1 cellular context compared by ENCODE assay signal in genomic region chr12:79643821-79644220, GRCh38.
TF ChIP-seq lines count a peak whose summit lies in the region.

No MANE protein-coding gene starts in this region.

TF ChIP-seq in HepG2, 621 proteins besides CTCF, POLR2A, EP300 and RAD21 (continued from another document and continues in another):
- TF ChIP-seq, protein P1, sequence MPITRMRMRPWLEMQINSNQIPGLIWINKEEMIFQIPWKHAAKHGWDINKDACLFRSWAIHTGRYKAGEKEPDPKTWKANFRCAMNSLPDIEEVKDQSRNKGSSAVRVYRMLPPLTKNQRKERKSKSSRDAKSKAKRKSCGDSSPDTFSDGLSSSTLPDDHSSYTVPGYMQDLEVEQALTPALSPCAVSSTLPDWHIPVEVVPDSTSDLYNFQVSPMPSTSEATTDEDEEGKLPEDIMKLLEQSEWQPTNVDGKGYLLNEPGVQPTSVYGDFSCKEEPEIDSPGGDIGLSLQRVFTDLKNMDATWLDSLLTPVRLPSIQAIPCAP (CRISPR knock-in tag; IDR thresholded peaks at IDR 0.05; ENCODE audit: low read depth) = no peak
- no peak for TF ChIP-seq NPAS2 (CRISPR knock-in tag; IDR thresholded peaks at IDR 0.05; ENCODE audit: borderline replicate concordance)
- TF ChIP-seq ZFP62 (CRISPR knock-in tag; IDR thresholded peaks at IDR 0.05) = no peak
- no peak for TF ChIP-seq ZHX1 (CRISPR knock-in tag; IDR thresholded peaks at IDR 0.05; ENCODE audit: low read depth)
- no peak for TF ChIP-seq ATF7 (IDR thresholded peaks at IDR 0.05)
- no peak for TF ChIP-seq ATF7 (CRISPR knock-in tag; IDR thresholded peaks at IDR 0.05)
- peak; percentile 99 for TF ChIP-seq ARID3A (IDR thresholded peaks at IDR 0.05; ENCODE audit: low read depth, low read length)
- TF ChIP-seq AHDC1 (CRISPR knock-in tag; IDR thresholded peaks at IDR 0.05; ENCODE audit: borderline replicate concordance) = peak; percentile 68; the same call in 1 of the 2 replicates
- TF ChIP-seq, protein P2, sequence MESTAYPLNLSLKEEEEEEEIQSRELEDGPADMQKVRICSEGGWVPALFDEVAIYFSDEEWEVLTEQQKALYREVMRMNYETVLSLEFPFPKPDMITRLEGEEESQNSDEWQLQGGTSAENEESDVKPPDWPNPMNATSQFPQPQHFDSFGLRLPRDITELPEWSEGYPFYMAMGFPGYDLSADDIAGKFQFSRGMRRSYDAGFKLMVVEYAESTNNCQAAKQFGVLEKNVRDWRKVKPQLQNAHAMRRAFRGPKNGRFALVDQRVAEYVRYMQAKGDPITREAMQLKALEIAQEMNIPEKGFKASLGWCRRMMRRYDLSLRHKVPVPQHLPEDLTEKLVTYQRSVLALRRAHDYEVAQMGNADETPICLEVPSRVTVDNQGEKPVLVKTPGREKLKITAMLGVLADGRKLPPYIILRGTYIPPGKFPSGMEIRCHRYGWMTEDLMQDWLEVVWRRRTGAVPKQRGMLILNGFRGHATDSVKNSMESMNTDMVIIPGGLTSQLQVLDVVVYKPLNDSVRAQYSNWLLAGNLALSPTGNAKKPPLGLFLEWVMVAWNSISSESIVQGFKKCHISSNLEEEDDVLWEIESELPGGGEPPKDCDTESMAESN (CRISPR knock-in tag; conservative IDR thresholded peaks at IDR 0.05) = no peak
- no peak for TF ChIP-seq MTA1 (CRISPR knock-in tag; IDR thresholded peaks at IDR 0.05; ENCODE audit: borderline replicate concordance)
- TF ChIP-seq TEAD3 (CRISPR knock-in tag; optimal IDR thresholded peaks at IDR 0.05; ENCODE audit: borderline replicate concordance) = no peak
- TF ChIP-seq JARID2 (CRISPR knock-in tag; IDR thresholded peaks at IDR 0.05; ENCODE audit: insufficient replicate concordance) = no peak
- TF ChIP-seq MAF1 (CRISPR knock-in tag; IDR thresholded peaks at IDR 0.05; ENCODE audit: borderline replicate concordance) = no peak
- TF ChIP-seq, protein P3, sequence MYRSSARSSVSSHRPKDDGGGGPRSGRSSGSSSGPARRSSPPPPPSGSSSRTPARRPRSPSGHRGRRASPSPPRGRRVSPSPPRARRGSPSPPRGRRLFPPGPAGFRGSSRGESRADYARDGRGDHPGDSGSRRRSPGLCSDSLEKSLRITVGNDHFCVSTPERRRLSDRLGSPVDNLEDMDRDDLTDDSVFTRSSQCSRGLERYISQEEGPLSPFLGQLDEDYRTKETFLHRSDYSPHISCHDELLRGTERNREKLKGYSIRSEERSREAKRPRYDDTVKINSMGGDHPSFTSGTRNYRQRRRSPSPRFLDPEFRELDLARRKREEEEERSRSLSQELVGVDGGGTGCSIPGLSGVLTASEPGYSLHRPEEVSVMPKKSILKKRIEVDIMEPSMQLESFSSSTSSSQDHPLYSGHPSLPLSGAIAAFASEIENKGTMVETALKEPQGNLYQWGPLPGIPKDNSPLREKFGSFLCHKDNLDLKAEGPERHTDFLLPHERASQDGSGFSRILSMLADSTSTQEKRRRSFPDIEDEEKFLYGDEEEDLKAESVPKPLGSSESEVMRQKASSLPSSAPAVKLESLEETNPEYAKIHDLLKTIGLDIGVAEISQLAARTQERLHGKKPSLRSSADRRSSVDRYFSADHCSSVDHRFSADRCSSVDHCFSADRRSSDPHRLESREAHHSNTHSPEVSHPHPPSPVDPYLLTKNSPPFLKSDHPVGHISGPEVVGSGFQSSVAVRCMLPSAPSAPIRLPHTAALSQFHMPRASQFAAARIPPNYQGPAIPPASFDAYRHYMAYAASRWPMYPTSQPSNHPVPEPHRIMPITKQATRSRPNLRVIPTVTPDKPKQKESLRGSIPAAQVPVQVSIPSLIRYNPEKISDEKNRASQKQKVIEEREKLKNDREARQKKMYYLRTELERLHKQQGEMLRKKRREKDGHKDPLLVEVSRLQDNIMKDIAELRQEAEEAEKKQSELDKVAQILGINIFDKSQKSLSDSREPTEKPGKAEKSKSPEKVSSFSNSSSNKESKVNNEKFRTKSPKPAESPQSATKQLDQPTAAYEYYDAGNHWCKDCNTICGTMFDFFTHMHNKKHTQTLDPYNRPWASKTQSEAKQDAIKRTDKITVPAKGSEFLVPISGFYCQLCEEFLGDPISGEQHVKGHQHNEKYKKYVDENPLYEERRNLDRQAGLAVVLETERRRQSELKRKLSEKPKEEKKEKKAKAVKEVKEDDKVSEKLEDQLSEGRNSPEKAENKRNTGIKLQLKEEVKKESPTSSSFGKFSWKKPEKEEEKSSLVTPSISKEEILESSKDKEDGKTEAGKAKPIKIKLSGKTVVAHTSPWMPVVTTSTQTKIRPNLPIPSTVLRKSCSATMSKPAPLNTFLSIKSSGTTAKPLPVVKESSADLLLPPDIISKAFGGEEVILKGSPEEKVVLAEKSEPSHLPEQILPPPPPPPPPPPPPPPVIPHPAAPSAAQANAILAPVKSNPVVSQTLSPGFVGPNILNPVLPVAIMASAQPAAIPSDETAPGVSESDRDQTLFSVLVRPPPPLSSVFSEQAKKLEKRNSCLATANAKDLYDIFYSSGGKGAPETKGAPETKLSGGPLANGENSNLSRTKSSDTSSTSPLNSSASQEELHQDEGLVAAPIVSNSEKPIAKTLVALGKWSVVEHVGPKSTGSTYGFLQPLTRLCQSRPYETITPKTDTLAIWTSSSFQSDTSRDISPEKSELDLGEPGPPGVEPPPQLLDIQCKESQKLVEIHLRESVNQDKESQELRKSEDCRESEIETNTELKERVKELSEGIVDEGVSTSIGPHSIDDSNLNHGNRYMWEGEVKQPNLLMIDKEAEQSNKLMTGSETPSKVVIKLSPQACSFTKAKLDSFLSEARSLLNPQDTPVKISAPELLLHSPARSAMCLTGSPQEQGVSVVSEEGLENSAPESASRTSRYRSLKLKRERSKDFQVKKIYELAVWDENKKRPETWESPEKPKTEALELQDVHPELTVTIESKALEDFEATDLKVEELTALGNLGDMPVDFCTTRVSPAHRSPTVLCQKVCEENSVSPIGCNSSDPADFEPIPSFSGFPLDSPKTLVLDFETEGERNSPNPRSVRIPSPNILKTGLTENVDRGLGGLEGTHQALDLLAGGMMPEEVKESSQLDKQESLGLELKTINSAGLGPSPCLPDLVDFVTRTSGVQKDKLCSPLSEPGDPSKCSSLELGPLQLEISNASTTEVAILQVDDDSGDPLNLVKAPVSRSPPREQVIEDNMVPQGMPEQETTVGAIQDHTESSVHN (CRISPR knock-in tag; IDR thresholded peaks at IDR 0.05) = no peak
- TF ChIP-seq RERE (CRISPR knock-in tag; IDR thresholded peaks at IDR 0.05; ENCODE audit: low read depth) = peak; percentile 62; the same call in 1 of the 2 replicates
- no peak for TF ChIP-seq TRIM24 (CRISPR knock-in tag; IDR thresholded peaks at IDR 0.05)
- TF ChIP-seq MAFK (conservative IDR thresholded peaks at IDR 0.05 in 1 of 2, IDR thresholded peaks at IDR 0.05 in 1 of 2; ENCODE audit: low read length in 2 of 2) = peak; percentile 38 to 55; a peak in 3 of 4 replicates
- TF ChIP-seq CREM (IDR thresholded peaks at IDR 0.05) = peak; percentile 65; the same call in 1 of the 2 replicates
- TF ChIP-seq CREM (CRISPR knock-in tag; IDR thresholded peaks at IDR 0.05) = no peak
- no peak for TF ChIP-seq ZNF746 (CRISPR knock-in tag; IDR thresholded peaks at IDR 0.05)
- TF ChIP-seq RCOR2 (CRISPR knock-in tag; IDR thresholded peaks at IDR 0.05) = 0 out of 2 replicates have a peak, but pooled peaks have one; percentile 16
- TF ChIP-seq SOX13 (IDR thresholded peaks at IDR 0.05) = peak; percentile 50; the same call in 1 of the 2 replicates
- TF ChIP-seq SOX13 (CRISPR knock-in tag; conservative IDR thresholded peaks at IDR 0.05 in 1 of 2, IDR thresholded peaks at IDR 0.05 in 1 of 2) = peak in 1 of 2 experiments; percentile 94; a peak in 2 of 4 replicates
- peak; percentile 56; the same call in 1 of the 2 replicates for TF ChIP-seq FOXP1 (IDR thresholded peaks at IDR 0.05)
- peak; percentile 89 for TF ChIP-seq FOXP1 (CRISPR knock-in tag; IDR thresholded peaks at IDR 0.05)
- TF ChIP-seq FOSL2 (CRISPR knock-in tag; IDR thresholded peaks at IDR 0.05) = no peak
